25 cellular contexts compared by ENCODE assay signal in the genomic region with DNA sequence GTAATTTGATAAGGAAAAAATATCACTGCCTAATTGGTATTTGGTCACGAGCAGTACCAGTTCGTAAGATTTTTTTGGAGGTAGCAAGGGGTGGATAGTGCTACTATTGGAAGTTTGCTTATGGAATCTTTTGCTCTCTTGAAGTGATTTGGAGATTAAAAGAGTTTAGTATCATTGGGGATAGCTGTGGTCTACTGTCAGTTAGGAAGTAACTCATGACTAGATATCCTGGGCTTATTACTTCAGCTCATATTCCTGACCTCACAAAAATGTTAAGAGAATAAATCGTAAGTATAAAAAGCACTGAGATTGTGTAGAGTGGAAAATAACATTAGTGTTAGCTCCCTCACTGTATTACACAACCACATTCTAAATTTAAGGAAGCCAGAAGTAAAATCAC. TPM values are rescaled to one million over a fixed set of nuclear protein-coding genes. Genes with fewer than 3 reads are reported as not detected.
DNase-seq lines count a peak whose midpoint lies in the region; ATAC-seq, FAIRE-seq and TF ChIP-seq lines count a peak whose summit lies in the region.
"Had no signal": no experiment of that assay in that cellular context is flagged by ENCODE, and none has a peak within 500 bp of the region (broad histone marks: within the 10 kb centered on the region; RNA-seq: fewer than 3 reads in every experiment).

No MANE protein-coding gene starts in this region.

- no peak overlapping the region for H3K4me3 Mint-ChIP-seq in activated CD4-positive, alpha-beta T cell treated with anti-CD3 and anti-CD28 coated beads for 36 hours
- H3K4me3 Mint-ChIP-seq in HFFc6 (no peak overlapping the region; the same call in 1 of the 2 replicates), astrocyte (ENCODE audit: unreplicated experiment) (no peak overlapping the region)
- H3K4me3 Mint-ChIP-seq in stimulated activated naive B cell treated with anti-CD40 and anti-IgM and Interleukin-4, amounts not matched to agents 10 μg/mL and 1 μg/mL and 100 μg/mL, for 72 hours = no peak overlapping the region

- H3K27me3 ChIP-seq in astrocyte (ENCODE audit: insufficient read depth, low read length) = no peaks in the 10 kb centered on the region
- H3K27me3 ChIP-seq: BE2C had no signal

- no peak overlapping the region for H2AFZ ChIP-seq in astrocyte (ENCODE audit: low read depth, low read length)

- peaks cover 70% of the 10 kb centered on the region for H3K4me1 Mint-ChIP-seq in activated CD4-positive, alpha-beta T cell treated with anti-CD3 and anti-CD28 coated beads for 36 hours
- H3K4me1 Mint-ChIP-seq in HFFc6 (ENCODE audit: low read depth) = peaks cover 51% of the 10 kb centered on the region
- H3K4me1 Mint-ChIP-seq in astrocyte (ENCODE audit: low read depth, unreplicated experiment) = peaks cover 33% of the 10 kb centered on the region
- H3K4me1 Mint-ChIP-seq in stimulated activated naive B cell treated with anti-CD40 and anti-IgM and Interleukin-4, amounts not matched to agents 10 μg/mL and 1 μg/mL and 100 μg/mL, for 72 hours = peaks cover 28 to 61% of the 10 kb centered on the region in 2 donors

- intact Hi-C loops in activated CD4-positive, alpha-beta T cell treated with anti-CD3 and anti-CD28 coated beads for 36 hours (cut with DNase I, micrococcal nuclease) = loop anchor here in 1 of 2 experiments (10.0 kb wide), 2 partner anchors 1257 to 1523 kb away; no protein-coding TSS in a partner anchor

- TF ChIP-seq CTCF in HFFc6 (IDR thresholded peaks at IDR 0.05) (no peak), astrocyte (IDR thresholded peaks at IDR 0.05; ENCODE audit: insufficient read depth, low read depth, low read length) (no peak)

- H3K36me3 Mint-ChIP-seq in activated CD4-positive, alpha-beta T cell treated with anti-CD3 and anti-CD28 coated beads for 36 hours (ENCODE audit: low read depth) = peaks cover 64% of the 10 kb centered on the region
- H3K36me3 Mint-ChIP-seq in HFFc6 (ENCODE audit: low read depth) (peaks cover 58% of the 10 kb centered on the region), astrocyte (ENCODE audit: low read depth, unreplicated experiment) (peaks cover 30% of the 10 kb centered on the region)
- peaks cover 41 to 49% of the 10 kb centered on the region in 2 donors for H3K36me3 Mint-ChIP-seq in stimulated activated naive B cell treated with anti-CD40 and anti-IgM and Interleukin-4, amounts not matched to agents 10 μg/mL and 1 μg/mL and 100 μg/mL, for 72 hours

- H3K4me2 ChIP-seq in astrocyte (ENCODE audit: low read length) = no peak overlapping the region
- H3K4me2 ChIP-seq: A549 had no signal

- peaks cover 3% of the 10 kb centered on the region for H3K36me3 ChIP-seq in astrocyte (ENCODE audit: insufficient read depth, low read length)

- no peak overlapping the region for H3K4me3 ChIP-seq in astrocyte (ENCODE audit: insufficient read depth, low read depth, low read length)
- H3K4me3 ChIP-seq: A549 had no signal

- no peak for DNase-seq in activated CD4-positive, alpha-beta T cell treated with anti-CD3 and anti-CD28 coated beads for 36 hours
- DNase-seq in activated CD4-positive, alpha-beta T cell treated with anti-CD3 and anti-CD28 coated beads, Interleukin-2, amount 50 U/mL, for 48 hours = no peak
- DNase-seq in HFFc6 = no peak
- DNase-seq in astrocyte (ENCODE audit: low read depth) = peak; percentile 49
- no peak for DNase-seq in stimulated activated naive B cell treated with anti-CD40 and anti-IgM and Interleukin-4, amounts not matched to agents 10 μg/mL and 1 μg/mL and 100 μg/mL, for 72 hours
- no peak for DNase-seq in hypothalamus (lab: John Stamatoyannopoulos, UW)
- DNase-seq: BE2C, DMS53, EL, GF-D8, Kasumi-1, NCI-H1105, NCI-H2029 treated with DMSO at 0.1 percent for 48 hours, NCI-H226, NCI-H510A treated with DMSO at 0.1 percent for 48 hours, NCI-H748 treated with DMSO at 0.1 percent for 48 hours, OCI-M1, SW 1271 had no signal

- POLR2A ChIA-PET in activated CD4-positive, alpha-beta T cell treated with anti-CD3 and anti-CD28 coated beads for 36 hours (lab: Charles Lee) = no interaction called here

- peak overlapping the region; percentile 65 for H3K27ac Mint-ChIP-seq in activated CD4-positive, alpha-beta T cell treated with anti-CD3 and anti-CD28 coated beads for 36 hours
- H3K27ac Mint-ChIP-seq in HFFc6 (peak overlapping the region; percentile 64), astrocyte (ENCODE audit: unreplicated experiment) (no peak overlapping the region)
- H3K27ac Mint-ChIP-seq in stimulated activated naive B cell treated with anti-CD40 and anti-IgM and Interleukin-4, amounts not matched to agents 10 μg/mL and 1 μg/mL and 100 μg/mL, for 72 hours = peak overlapping the region; percentile 47

- FAIRE-seq in astrocyte (lab: Jason Lieb, UNC) = no peak
- FAIRE-seq: A549, D721Med, H54 had no signal

- H3K9me3 ChIP-seq in astrocyte (ENCODE audit: insufficient read depth, low read depth, low read length) = no peaks in the 10 kb centered on the region
- H3K9me3 ChIP-seq: A549, BE2C had no signal

- H3K27ac ChIP-seq in astrocyte (ENCODE audit: low read depth, low read length) = no peak overlapping the region
- H3K27ac ChIP-seq: A549 had no signal

- peaks cover 22% of the 10 kb centered on the region for H4K20me1 ChIP-seq in astrocyte (ENCODE audit: insufficient read depth, low read length)

- H3K4me1 ChIP-seq in astrocyte (ENCODE audit: insufficient read depth, low read length) = peaks cover 29% of the 10 kb centered on the region

- no peaks in the 10 kb centered on the region for H3K27me3 Mint-ChIP-seq in activated CD4-positive, alpha-beta T cell treated with anti-CD3 and anti-CD28 coated beads for 36 hours
- no peaks in the 10 kb centered on the region for H3K27me3 Mint-ChIP-seq in HFFc6 (ENCODE audit: insufficient read depth)
- H3K27me3 Mint-ChIP-seq in astrocyte (ENCODE audit: low read depth, unreplicated experiment) = no peaks in the 10 kb centered on the region
- no peaks in the 10 kb centered on the region for H3K27me3 Mint-ChIP-seq in stimulated activated naive B cell treated with anti-CD40 and anti-IgM and Interleukin-4, amounts not matched to agents 10 μg/mL and 1 μg/mL and 100 μg/mL, for 72 hours

- H3K9ac ChIP-seq in astrocyte (ENCODE audit: low read length) = no peak overlapping the region

- peaks cover 7% of the 10 kb centered on the region for H3K9me3 Mint-ChIP-seq in activated CD4-positive, alpha-beta T cell treated with anti-CD3 and anti-CD28 coated beads for 36 hours (ENCODE audit: low read depth)
- H3K9me3 Mint-ChIP-seq in HFFc6 (peaks cover 12% of the 10 kb centered on the region), astrocyte (ENCODE audit: unreplicated experiment) (no peaks in the 10 kb centered on the region)
- no peaks in the 10 kb centered on the region for H3K9me3 Mint-ChIP-seq in stimulated activated naive B cell treated with anti-CD40 and anti-IgM and Interleukin-4, amounts not matched to agents 10 μg/mL and 1 μg/mL and 100 μg/mL, for 72 hours

- CTCF ChIA-PET in activated CD4-positive, alpha-beta T cell treated with anti-CD3 and anti-CD28 coated beads for 36 hours (lab: Charles Lee) = interaction anchor here (1.6 to 4.1 kb wide), 2 partner anchors 22 to 41 kb away, joined by 5 to 17 read pairs; no protein-coding TSS in a partner anchor

- ATAC-seq in activated CD4-positive, alpha-beta T cell treated with anti-CD3 and anti-CD28 coated beads for 36 hours = no peak
- no peak for ATAC-seq in stimulated activated naive B cell treated with anti-CD40 and anti-IgM and Interleukin-4, amounts not matched to agents 10 μg/mL and 1 μg/mL and 100 μg/mL, for 72 hours (replicated peaks)
- no peak for ATAC-seq in GM18511 (IDR thresholded peaks at IDR 0.05; ENCODE audit: unreplicated experiment)
- ATAC-seq: A549, Right ventricle myocardium inferior had no signal

- H3K79me2 ChIP-seq in astrocyte (ENCODE audit: insufficient read depth, low read length) = peaks cover 85% of the 10 kb centered on the region

RNA-seq across cellular contexts. Expression of a gene that starts 22.5 kb away (rescaled TPM):
- total RNA-seq in activated CD4-positive, alpha-beta T cell treated with anti-CD3 and anti-CD28 coated beads for 36 hours = 10 to 100 TPM; 33.7 to 48.7 TPM
- total RNA-seq in HFFc6 (2021; fragmentation: NEBNext Ultra II Directional; extraction: Animal tissue kit (Norgen Biotek cat#: 25700)) = 10 to 100 TPM; 22.4 to 30.9 (median 26.0) TPM
- total RNA-seq in astrocyte = 101 and 108 TPM in 2 replicates

RNA-seq across cellular contexts. Expression of a gene that starts 50.1 kb away (rescaled TPM):
- 10 to 100 TPM; 40.1 to 47.6 TPM for total RNA-seq in activated CD4-positive, alpha-beta T cell treated with anti-CD3 and anti-CD28 coated beads for 36 hours
- total RNA-seq in HFFc6 (2021; fragmentation: NEBNext Ultra II Directional; extraction: Animal tissue kit (Norgen Biotek cat#: 25700)) = 10 to 100 TPM; 36.4 to 55.7 (median 37.7) TPM
- total RNA-seq in astrocyte = 48.5 and 54.6 TPM in 2 replicates

RNA-seq across cellular contexts. Expression of a gene that starts 53.1 kb away (rescaled TPM):
- not detected for total RNA-seq in activated CD4-positive, alpha-beta T cell treated with anti-CD3 and anti-CD28 coated beads for 36 hours
- not detected for total RNA-seq in HFFc6 (2021; fragmentation: NEBNext Ultra II Directional; extraction: Animal tissue kit (Norgen Biotek cat#: 25700))
- not detected in 2 replicates for total RNA-seq in astrocyte
- total RNA-seq: MCF 10A, Right ventricle myocardium inferior, SK-MEL-5 had no signal
